In the genomic region with DNA sequence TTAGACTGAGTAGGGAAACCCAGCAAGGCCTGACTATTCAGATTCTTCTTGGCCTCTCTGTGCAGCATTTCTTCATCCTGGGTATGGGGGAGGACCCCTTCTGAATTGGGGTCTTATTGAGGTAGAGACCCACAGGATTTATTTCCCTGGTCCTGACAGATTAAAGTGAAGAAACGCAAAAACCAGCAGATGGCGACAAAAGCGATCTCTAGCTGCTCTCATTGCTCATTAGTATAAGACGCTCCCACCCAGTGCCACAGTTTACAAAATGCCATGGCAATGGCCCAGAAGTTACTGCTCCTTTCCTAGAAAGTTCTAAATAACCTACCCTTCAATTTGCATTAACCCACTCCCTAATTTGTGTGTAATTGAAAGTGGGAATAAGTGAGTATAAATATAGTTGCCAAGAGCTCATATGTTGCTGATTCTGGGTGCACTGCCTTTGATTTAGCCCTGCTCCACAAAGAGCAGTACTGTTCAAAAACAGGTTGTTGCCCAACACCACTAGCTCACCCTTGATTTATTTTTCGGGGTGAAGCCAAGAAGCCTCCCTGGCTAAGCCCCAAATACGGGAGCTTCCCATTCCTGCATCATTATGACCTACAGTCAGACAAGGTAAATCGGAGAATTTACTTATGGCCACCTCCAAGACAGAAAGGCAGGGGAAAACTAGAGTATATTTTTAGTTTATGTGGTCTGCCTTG, we compare ENCODE assay signal across 8 cellular contexts. TPM values are rescaled to one million over a fixed set of nuclear protein-coding genes. Genes with fewer than 3 reads are reported as not detected.
A peak's percentile ranks its signal among the peaks of the same experiment; 100 is the strongest.
DNase-seq lines count a peak whose midpoint lies in the region; ATAC-seq, FAIRE-seq and TF ChIP-seq lines count a peak whose summit lies in the region.

No MANE protein-coding gene starts in this region.

- H3K4me3 ChIP-seq in A549 = no peak overlapping the region
- no peak overlapping the region for H3K4me3 ChIP-seq in vagina

- no peaks in the 10 kb centered on the region for H3K27me3 Mint-ChIP-seq in effector memory CD8-positive, alpha-beta T cell
- peaks cover 0 to 3% (median 0%) of the 10 kb centered on the region in 5 donors for H3K27me3 Mint-ChIP-seq in naive thymus-derived CD8-positive, alpha-beta T cell

- H3K4me3 Mint-ChIP-seq in effector memory CD8-positive, alpha-beta T cell = no peak overlapping the region
- no peak overlapping the region for H3K4me3 Mint-ChIP-seq in naive thymus-derived CD8-positive, alpha-beta T cell

- peaks cover 14% of the 10 kb centered on the region for H3K36me3 Mint-ChIP-seq in effector memory CD8-positive, alpha-beta T cell (ENCODE audit: insufficient read depth)
- H3K36me3 Mint-ChIP-seq in naive thymus-derived CD8-positive, alpha-beta T cell = peaks cover 0 to 7% (median 0%) of the 10 kb centered on the region in 3 donors

- H3K9me3 ChIP-seq in A549 (no peaks in the 10 kb centered on the region), vagina (no peaks in the 10 kb centered on the region)

- TF ChIP-seq EP300 in A549 (IDR thresholded peaks at IDR 0.05) = no peak

- no peak for FAIRE-seq in A549 (lab: Jason Lieb, UNC)

- no peaks in the 10 kb centered on the region for H3K36me3 ChIP-seq in vagina

- TF ChIP-seq POLR2A in A549 (IDR thresholded peaks at IDR 0.05; ENCODE audit: low read length) (no peak), vagina (IDR thresholded peaks at IDR 0.05) (no peak)

- DNase-seq in A549 (ENCODE audit: low read depth in 1 of 2, low spot score in 1 of 2) (peak; percentile 12 to 34), GDM1 (lab: John Stamatoyannopoulos, UW) (peak; percentile 39), NAMALWA (ENCODE audit: low spot score) (peak; percentile 58), GF-D8 (lab: John Stamatoyannopoulos, UW) (no peak), vagina (ENCODE audit: extremely low spot score in 2 of 2) (no peak)
- peak; percentile 16 for DNase-seq in activated CD4-positive, CD25-positive, alpha-beta regulatory T cell treated with anti-CD3 and anti-CD28 coated beads, Interleukin-2, amount 50 U/mL, for 16 hours (ENCODE audit: low read depth, low spot score)
- DNase-seq in effector memory CD8-positive, alpha-beta T cell = peak; percentile 28 to 34 (median 31)
- DNase-seq in naive thymus-derived CD8-positive, alpha-beta T cell = peak in 9 of 10 donors; percentile 8 to 73 (median 44)

- H3K27me3 ChIP-seq in vagina = no peaks in the 10 kb centered on the region

- H3K9me3 Mint-ChIP-seq in effector memory CD8-positive, alpha-beta T cell = no peaks in the 10 kb centered on the region
- H3K9me3 Mint-ChIP-seq in naive thymus-derived CD8-positive, alpha-beta T cell = no peaks in the 10 kb centered on the region

- peak; percentile 58 to 80; a peak in 3 of 6 replicates for ATAC-seq in A549
- no peak for ATAC-seq in effector memory CD8-positive, alpha-beta T cell (replicated peaks)
- peak; percentile 31 to 33 for ATAC-seq in naive thymus-derived CD8-positive, alpha-beta T cell

- H3K27ac ChIP-seq in A549 = no peak overlapping the region
- no peak overlapping the region for H3K27ac ChIP-seq in vagina

- POLR2A ChIA-PET in A549 (lab: Yijun Ruan, JAX) = no interaction called here
- POLR2A ChIA-PET in naive thymus-derived CD8-positive, alpha-beta T cell (lab: Charles Lee) = interaction anchor here (0.6 to 0.9 kb wide), 4 partner anchors 104 to 956 kb away, joined by 3 to 5 read pairs (median 4); no protein-coding TSS in a partner anchor

- peak; percentile 35 to 42; a peak in 3 of 5 replicates for TF ChIP-seq RAD21 in A549 (conservative IDR thresholded peaks at IDR 0.05 in 1 of 2, IDR thresholded peaks at IDR 0.05 in 1 of 2)

- TF ChIP-seq CTCF in A549 (IDR thresholded peaks at IDR 0.05) = peak; percentile 60
- peak in 1 of 3 experiments; percentile 28 for TF ChIP-seq CTCF in vagina (IDR thresholded peaks at IDR 0.05)

- 20% methylated on average over 7 of the region's 7 CpGs for WGBS in A549 (ENCODE audit: missing lambda C conversion rate)

- no peak overlapping the region for H3K27ac Mint-ChIP-seq in effector memory CD8-positive, alpha-beta T cell
- H3K27ac Mint-ChIP-seq in naive thymus-derived CD8-positive, alpha-beta T cell = peak overlapping the region in 2 of 10 donors; percentile 22 to 30

- CTCF ChIA-PET in A549 (lab: Yijun Ruan, JAX) = interaction anchor here (0.6 to 2.1 kb wide), 22 partner anchors 9 to 279 kb away, joined by 3 to 18 read pairs (median 4); no protein-coding TSS in a partner anchor

- H3K4me1 ChIP-seq in A549 (no peaks in the 10 kb centered on the region), vagina (no peaks in the 10 kb centered on the region)

- intact Hi-C loops in vagina (cut with DNase I) = no loop called here

- peaks cover 0 to 4% of the 10 kb centered on the region in 2 donors for H3K4me1 Mint-ChIP-seq in effector memory CD8-positive, alpha-beta T cell (ENCODE audit: low read depth in 2 of 2)
- H3K4me1 Mint-ChIP-seq in naive thymus-derived CD8-positive, alpha-beta T cell = peaks cover 4 to 11% (median 6%) of the 10 kb centered on the region in 4 donors

- no peak overlapping the region for H3K4me2 ChIP-seq in A549

TF ChIP-seq in A549, 52 proteins besides CTCF, POLR2A, EP300 and RAD21:
- peak; percentile 50 for TF ChIP-seq SMC3 (IDR thresholded peaks at IDR 0.05)
- no peak for TF ChIP-seq SREBF2 (IDR thresholded peaks at IDR 0.05)
TF ChIP-seq in A549: peak in this region for 1.

RNA-seq across cellular contexts. Expression of a gene that starts 3.7 kb away (rescaled TPM):
- polyA plus RNA-seq in A549 (2011; rRNA removed) (1.7 and 2.4 TPM in 2 replicates), A549 (2017; fragmentation: RNase III; extraction: RNeasy Plus Mini Kit Qiagen cat#74134 plus additional on column Dnase treatment) (0.51 to 0.85 TPM (median 0.75 TPM) in 3 replicates)
- 0.40 and 0.56 TPM in 2 replicates for polyA plus RNA-seq in A549 (2012; cell fraction: cytosol; rRNA removed)
- polyA plus RNA-seq in A549 (2012; cell fraction: nucleus; rRNA removed) = 0.12 and 0.13 TPM in 2 replicates
- not detected in 2 replicates for polyA minus RNA-seq in A549 (2011; rRNA and poly(A)+ RNA removed)
- total RNA-seq in naive thymus-derived CD8-positive, alpha-beta T cell = 10 to 100 TPM; 54.3 to 57.2 TPM
- 100 to 1,000 TPM in 2 of 3 donors, 10 to 100 TPM in 1; 92.9 to 115 (median 106) TPM for polyA plus RNA-seq in naive thymus-derived CD8-positive, alpha-beta T cell
- 32.7 TPM for total RNA-seq in vagina

RNA-seq across cellular contexts. Expression of a gene that starts 43.8 kb away (rescaled TPM):
- polyA plus RNA-seq in A549 (2011; rRNA removed) (41.0 and 59.4 TPM in 2 replicates), A549 (2017; fragmentation: RNase III; extraction: RNeasy Plus Mini Kit Qiagen cat#74134 plus additional on column Dnase treatment) (37.1 to 47.9 TPM (median 45.5 TPM) in 3 replicates)
- polyA plus RNA-seq in A549 (2012; cell fraction: cytosol; rRNA removed) = 9.4 and 9.9 TPM in 2 replicates
- 2.0 and 4.4 TPM in 2 replicates for polyA plus RNA-seq in A549 (2012; cell fraction: nucleus; rRNA removed)
- 3.7 and 4.3 TPM in 2 replicates for polyA minus RNA-seq in A549 (2011; rRNA and poly(A)+ RNA removed)
- 10 to 100 TPM; 25.2 to 26.8 TPM for total RNA-seq in naive thymus-derived CD8-positive, alpha-beta T cell
- 10 to 100 TPM; 66.4 to 71.4 (median 69.3) TPM for polyA plus RNA-seq in naive thymus-derived CD8-positive, alpha-beta T cell
- 40.3 TPM for total RNA-seq in vagina

Comparison
In these comparisons a context has a peak if more than half of its experiments do, and no peak if none do; other contexts are left out.
1. DNase-seq: peak in A549 (2 of 2), GDM1 (single experiment), NAMALWA (single experiment), activated CD4-positive, CD25-positive, alpha-beta regulatory T cell treated with anti-CD3 and anti-CD28 coated beads, Interleukin-2, amount 50 U/mL, for 16 hours (single experiment), effector memory CD8-positive, alpha-beta T cell (3 of 3) and naive thymus-derived CD8-positive, alpha-beta T cell (9 of 10); none in GF-D8 (single experiment) and vagina (0 of 2).